Comparison of ENCODE assay signal across 8 cellular contexts in genomic region chr2:186485871-186486650, GRCh38.
DNase-seq lines count a peak whose midpoint lies in the region; ATAC-seq and TF ChIP-seq lines count a peak whose summit lies in the region.

Gene ZC3H15 (plus strand): TSS chr2:186486260. CDS start chr2:186486383, 123 bp downstream.

- peak; percentile 93 for ATAC-seq in HG03196 (IDR thresholded peaks at IDR 0.05; ENCODE audit: unreplicated experiment)
- ATAC-seq in central memory CD8-positive, alpha-beta T cell (replicated peaks; ENCODE audit: extremely low read depth, poor library complexity, severe bottlenecking), result peak; percentile 88

- peak; percentile 92 for TF ChIP-seq POLR2A in GM18951 (IDR thresholded peaks at IDR 0.05; ENCODE audit: extremely low read depth, insufficient read depth, insufficient read length)

- peak within 1 kb of the TSS; percentile 98 for H3K27ac Mint-ChIP-seq in central memory CD8-positive, alpha-beta T cell (ENCODE audit: low read depth)

- H3K4me3 Mint-ChIP-seq in central memory CD8-positive, alpha-beta T cell, result peak within 1 kb of the TSS; percentile 100

- H3K9me3 Mint-ChIP-seq in central memory CD8-positive, alpha-beta T cell, result no peaks in the 10 kb centered on the region

- H3K36me3 Mint-ChIP-seq in central memory CD8-positive, alpha-beta T cell (ENCODE audit: insufficient read depth), result peaks cover 19% of the 10 kb centered on the region

- H3K4me1 Mint-ChIP-seq in central memory CD8-positive, alpha-beta T cell, result peaks cover 61% of the 10 kb centered on the region

- H3K27me3 Mint-ChIP-seq in central memory CD8-positive, alpha-beta T cell, result no peaks in the 10 kb centered on the region

- DNase-seq in AG08396 (ENCODE audit: low spot score) (peak; percentile 98), NCI-H446 (lab: John Stamatoyannopoulos, UW) (peak; percentile 92 to 98), inferior parietal cortex (ENCODE audit: extremely low spot score) (peak; percentile 98)
- peak; percentile 94 for DNase-seq in activated CD4-positive, CD25-positive, alpha-beta regulatory T cell treated with anti-CD3 and anti-CD28 coated beads, Interleukin-2, amount 50 U/mL, for 16 hours (ENCODE audit: low read depth, low spot score)
- peak; percentile 89 to 92 for DNase-seq in central memory CD8-positive, alpha-beta T cell (ENCODE audit: low spot score in 2 of 2)
- peak; percentile 90 to 94 for DNase-seq in stimulated activated CD4-positive, alpha-beta T cell treated with anti-CD3 and anti-CD28 coated beads, Interleukin-12 subunit alpha, Interleukin-12 subunit beta, amount 100 ng/mL, for 24 hours (ENCODE audit: low read depth in 2 of 2)

- in situ Hi-C loops in GM18951 (cut with MboI; ENCODE audit: low sequenced_read_pairs, unreplicated experiment), result no loop called here

Comparison
In these comparisons a context has a peak if more than half of its experiments do, and no peak if none do; other contexts are left out.
1. Peak in every context shown above with its lines: DNase-seq and ATAC-seq.